20 cellular contexts compared by ENCODE assay signal in the genomic region with DNA sequence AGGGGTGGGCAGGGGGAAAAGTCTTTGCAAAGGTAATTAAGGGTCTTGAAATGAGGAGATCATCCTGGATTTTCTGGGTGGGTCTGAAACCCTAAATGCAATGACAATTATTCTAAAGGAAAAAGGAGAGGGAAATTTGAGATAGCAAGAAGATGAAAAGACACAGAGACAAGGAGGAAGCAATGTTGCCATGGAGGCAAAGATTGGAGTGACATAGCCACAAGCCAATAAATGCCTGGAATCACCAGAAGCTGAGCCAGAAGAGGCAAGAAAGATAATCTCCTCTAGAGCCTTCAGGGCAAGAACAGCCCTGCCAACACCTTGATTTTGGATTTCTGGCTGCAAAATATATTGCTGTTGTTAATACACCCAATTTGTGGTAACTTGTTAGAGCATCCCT.
DNase-seq lines count a peak whose midpoint lies in the region; TF ChIP-seq lines count a peak whose summit lies in the region.
"Had no signal": no experiment of that assay in that cellular context is flagged by ENCODE, and none has a peak within 500 bp of the region (broad histone marks: within the 10 kb centered on the region; RNA-seq: fewer than 3 reads in every experiment).

No MANE protein-coding gene starts in this region.

- H3K36me3 ChIP-seq in mammary epithelial cell (ENCODE audit: insufficient read depth, low read length) (no peaks in the 10 kb centered on the region), A673 (ENCODE audit: insufficient read depth, low read length, poor library complexity, severe bottlenecking) (no peaks in the 10 kb centered on the region)
- H3K36me3 ChIP-seq: HAP-1 had no signal

- H3K9me3 Mint-ChIP-seq in activated CD4-positive, alpha-beta T cell treated with anti-CD3 and anti-CD28 coated beads, Interleukin-2, amount 10 ng/mL, durations not matched to agents 24 days and 14 days: no peaks in the 10 kb centered on the region

- BruUV-seq in mammary epithelial cell (replicated peaks; lab: Mats Ljungman, UMichigan) (no TSS peak), A673 (replicated peaks; lab: Mats Ljungman, UMichigan) (no TSS peak)

- no peaks in the 10 kb centered on the region for H3K79me2 ChIP-seq in mammary epithelial cell (ENCODE audit: insufficient read depth, low read length)

- TF ChIP-seq CTCF in mammary epithelial cell (conservative IDR thresholded peaks at IDR 0.05 in 1 of 2, IDR thresholded peaks at IDR 0.05 in 1 of 2; ENCODE audit: extremely low read depth in 1 of 2, insufficient read depth in 1 of 2, low read depth in 1 of 2, low read length in 2 of 2) (no peak), A673 (conservative IDR thresholded peaks at IDR 0.05; ENCODE audit: low read depth, low read length) (no peak)

- POLR2A ChIA-PET in A673 (lab: Charles Lee; ENCODE audit: low non-redundant PET): no interaction called here

- peak; percentile 6 for DNase-seq in NCI-H82 (lab: John Stamatoyannopoulos, UW)
- no peak for DNase-seq in NCI-H82 treated with DMSO at 0.1 percent for 48 hours (lab: John Stamatoyannopoulos, UW; ENCODE audit: unreplicated experiment)
- peak; percentile 24 for DNase-seq in NCI-H2227 (lab: John Stamatoyannopoulos, UW; ENCODE audit: unreplicated experiment)
- peak; percentile 11 for DNase-seq in mammary epithelial cell
- peak; percentile 51 for DNase-seq in islet precursor cell
- DNase-seq in activated CD4-positive, alpha-beta T cell treated with anti-CD3 and anti-CD28 coated beads, Interleukin-2, amount 10 ng/mL, durations not matched to agents 24 days and 14 days: no peak
- DNase-seq in A673 (ENCODE audit: low spot score): no peak
- no peak for DNase-seq in mucosa of gallbladder (ENCODE audit: low spot score)
- DNase-seq: C1 segment of cervical spinal cord; CD8-positive, alpha-beta memory T cell; DMS79 treated with DMSO at 0.1 percent for 48 hours; MM.1S; NCI-H1092; NCI-H2081; NCI-H345; NCI-H524 treated with DMSO at 0.1 percent for 48 hours; NK-92 treated with Interleukin-12 subunit alpha and Interleukin-12 subunit beta, amount 100 ng/mL, for 24 hours; Right ventricle myocardium superior had no signal

- H3K4me1 Mint-ChIP-seq in activated CD4-positive, alpha-beta T cell treated with anti-CD3 and anti-CD28 coated beads, Interleukin-2, amount 10 ng/mL, durations not matched to agents 24 days and 14 days: no peaks in the 10 kb centered on the region
- H3K4me1 Mint-ChIP-seq: CD8-positive, alpha-beta memory T cell had no signal

- CTCF ChIA-PET in mammary epithelial cell (lab: Charles Lee; ENCODE audit: low non-redundant PET): no interaction called here
- CTCF ChIA-PET in A673 (lab: Charles Lee): no interaction called here

- H3K9me3 ChIP-seq in mammary epithelial cell (replicated peaks; ENCODE audit: insufficient read depth, low read length): no peaks in the 10 kb centered on the region
- H3K9me3 ChIP-seq in A673 (ENCODE audit: low read depth, low read length, poor library complexity, severe bottlenecking): no peaks in the 10 kb centered on the region
- H3K9me3 ChIP-seq: HAP-1 had no signal

- H3K27ac ChIP-seq in mammary epithelial cell (ENCODE audit: insufficient read depth, low read depth, low read length): no peak overlapping the region
- H3K27ac ChIP-seq in A673 (ENCODE audit: low read depth, low read length, poor library complexity, severe bottlenecking): no peak overlapping the region
- H3K27ac ChIP-seq: HL-60 had no signal

- no peak overlapping the region for H3K27ac Mint-ChIP-seq in activated CD4-positive, alpha-beta T cell treated with anti-CD3 and anti-CD28 coated beads, Interleukin-2, amount 10 ng/mL, durations not matched to agents 24 days and 14 days
- H3K27ac Mint-ChIP-seq: CD8-positive, alpha-beta memory T cell had no signal

- in situ Hi-C loops in mammary epithelial cell (cut with MboI; ENCODE audit: low sequenced_read_pairs in 2 of 2): no loop called here

- H3K4me1 ChIP-seq in mammary epithelial cell (ENCODE audit: insufficient read depth, low read length) (no peaks in the 10 kb centered on the region), A673 (ENCODE audit: insufficient read depth, low read length, poor library complexity, severe bottlenecking) (no peaks in the 10 kb centered on the region)
- H3K4me1 ChIP-seq: HAP-1 had no signal

- no peaks in the 10 kb centered on the region for H3K27me3 Mint-ChIP-seq in activated CD4-positive, alpha-beta T cell treated with anti-CD3 and anti-CD28 coated beads, Interleukin-2, amount 10 ng/mL, durations not matched to agents 24 days and 14 days
- H3K27me3 Mint-ChIP-seq: CD8-positive, alpha-beta memory T cell had no signal

- no peaks in the 10 kb centered on the region for H3K36me3 Mint-ChIP-seq in activated CD4-positive, alpha-beta T cell treated with anti-CD3 and anti-CD28 coated beads, Interleukin-2, amount 10 ng/mL, durations not matched to agents 24 days and 14 days (ENCODE audit: low read depth)
- H3K36me3 Mint-ChIP-seq: CD8-positive, alpha-beta memory T cell had no signal

- H3K4me2 ChIP-seq in mammary epithelial cell (ENCODE audit: insufficient read depth, low read depth, low read length): no peak overlapping the region

- intact Hi-C loops in mammary epithelial cell (cut with micrococcal nuclease): no loop called here
- intact Hi-C loops in activated CD4-positive, alpha-beta T cell treated with anti-CD3 and anti-CD28 coated beads, Interleukin-2, amount 10 ng/mL, durations not matched to agents 24 days and 14 days (cut with micrococcal nuclease): no loop called here
- intact Hi-C loops in A673 (cut with micrococcal nuclease; ENCODE audit: unreplicated experiment): no loop called here

- H2AFZ ChIP-seq in mammary epithelial cell (ENCODE audit: low read depth, low read length): no peak overlapping the region

- no peaks in the 10 kb centered on the region for H3K27me3 ChIP-seq in mammary epithelial cell (ENCODE audit: insufficient read depth, low read length)
- H3K27me3 ChIP-seq in A673 (replicated peaks; ENCODE audit: insufficient read depth, low read depth, low read length, poor library complexity): no peaks in the 10 kb centered on the region

- no peaks in the 10 kb centered on the region for H4K20me1 ChIP-seq in mammary epithelial cell (ENCODE audit: insufficient read depth, low read length)

- no peak overlapping the region for H3K9ac ChIP-seq in mammary epithelial cell (ENCODE audit: insufficient read depth, low read length)

- H3K4me3 Mint-ChIP-seq in activated CD4-positive, alpha-beta T cell treated with anti-CD3 and anti-CD28 coated beads, Interleukin-2, amount 10 ng/mL, durations not matched to agents 24 days and 14 days: no peak overlapping the region
- H3K4me3 Mint-ChIP-seq: CD8-positive, alpha-beta memory T cell had no signal

- dilution Hi-C loops in mammary epithelial cell (cut with HindIII; ENCODE audit: low sequenced_read_pairs): no loop called here

- H3K4me3 ChIP-seq in mammary epithelial cell (replicated peaks in 1 of 3; ENCODE audit: insufficient read depth in 1 of 3, low read depth in 2 of 3, low read length in 3 of 3): no peak overlapping the region
- no peak overlapping the region for H3K4me3 ChIP-seq in A673 (ENCODE audit: low read depth, low read length, poor library complexity, severe bottlenecking)
- H3K4me3 ChIP-seq: HAP-1 had no signal

Comparison
In these comparisons a context has a peak if more than half of its experiments do, and no peak if none do; other contexts are left out.
1. DNase-seq: peak in NCI-H82 (single experiment), NCI-H2227 (single experiment), mammary epithelial cell (single experiment) and islet precursor cell (single experiment); none in NCI-H82 treated with DMSO at 0.1 percent for 48 hours (single experiment), activated CD4-positive, alpha-beta T cell treated with anti-CD3 and anti-CD28 coated beads, Interleukin-2, amount 10 ng/mL, durations not matched to agents 24 days and 14 days (single experiment), A673 (single experiment) and mucosa of gallbladder (single experiment).